Comparison of ENCODE assay signal across 10 cellular contexts in genomic region chr12:89529738-89530137, GRCh38. TPM values are rescaled to one million over a fixed set of nuclear protein-coding genes. Genes with fewer than 3 reads are reported as not detected.
A peak's percentile ranks its signal among the peaks of the same experiment; 100 is the strongest.
DNase-seq lines count a peak whose midpoint lies in the region; ATAC-seq and TF ChIP-seq lines count a peak whose summit lies in the region.
"Had no signal": no experiment of that assay in that cellular context is flagged by ENCODE, and none has a peak within 500 bp of the region (broad histone marks: within the 10 kb centered on the region; RNA-seq: fewer than 3 reads in every experiment).

No MANE protein-coding gene starts in this region.

- no peaks in the 10 kb centered on the region for H3K9me3 Mint-ChIP-seq in stimulated activated effector memory CD8-positive, alpha-beta T cell treated with anti-CD3 and anti-CD28 coated beads, Interleukin-12 subunit alpha, Interleukin-12 subunit beta, amount 100 ng/mL, for 72 hours
- H3K9me3 Mint-ChIP-seq: naive thymus-derived CD8-positive, alpha-beta T cell had no signal

- H3K4me1 ChIP-seq in gastroesophageal sphincter = peaks cover 0 to 28% (median 3%) of the 10 kb centered on the region in 3 donors
- H3K4me1 ChIP-seq: SJCRH30 had no signal

- H3K27ac ChIP-seq in gastroesophageal sphincter = no peak overlapping the region
- H3K27ac ChIP-seq: SJCRH30 had no signal

- TF ChIP-seq CTCF in NB4 (IDR thresholded peaks at IDR 0.05; ENCODE audit: low read depth, low read length) = peak; percentile 67
- TF ChIP-seq CTCF in gastroesophageal sphincter (IDR thresholded peaks at IDR 0.05) = peak; percentile 34 to 72 (median 60)

- TF ChIP-seq EP300 in gastroesophageal sphincter (IDR thresholded peaks at IDR 0.05) = no peak

- DNase-seq in COLO829 (ENCODE audit: low spot score) (peak; percentile 64), NB4 (ENCODE audit: low read depth) (peak; percentile 78), T-helper 17 cell (no peak), left cardiac atrium (no peak)
- DNase-seq in stimulated activated effector memory CD8-positive, alpha-beta T cell treated with anti-CD3 and anti-CD28 coated beads, Interleukin-12 subunit alpha, Interleukin-12 subunit beta, amount 100 ng/mL, for 72 hours (ENCODE audit: low spot score in 2 of 2) = no peak

- peaks cover 3% of the 10 kb centered on the region for H3K36me3 Mint-ChIP-seq in T-helper 17 cell (ENCODE audit: low read depth)
- H3K36me3 Mint-ChIP-seq in stimulated activated effector memory CD8-positive, alpha-beta T cell treated with anti-CD3 and anti-CD28 coated beads, Interleukin-12 subunit alpha, Interleukin-12 subunit beta, amount 100 ng/mL, for 72 hours = peaks cover 27% of the 10 kb centered on the region

- TF ChIP-seq POLR2A in NB4 (IDR thresholded peaks at IDR 0.05; ENCODE audit: extremely low read depth, insufficient read length) = no peak
- TF ChIP-seq POLR2A in gastroesophageal sphincter (IDR thresholded peaks at IDR 0.05) = no peak

- H3K27me3 ChIP-seq in gastroesophageal sphincter = no peaks in the 10 kb centered on the region
- H3K27me3 ChIP-seq: SJCRH30 had no signal

- WGBS in gastroesophageal sphincter (ENCODE audit: low coverage in 1 of 2), 2 donors = 18 to 100% methylated on average over 1 of the region's 1 CpG

- intact Hi-C loops in left cardiac atrium (cut with DNase I) = loop anchor here (2.0 to 5.0 kb wide), 3 partner anchors 57 to 512 kb away; no protein-coding TSS in a partner anchor

- peaks cover 22% of the 10 kb centered on the region for H3K4me1 Mint-ChIP-seq in T-helper 17 cell
- H3K4me1 Mint-ChIP-seq in stimulated activated effector memory CD8-positive, alpha-beta T cell treated with anti-CD3 and anti-CD28 coated beads, Interleukin-12 subunit alpha, Interleukin-12 subunit beta, amount 100 ng/mL, for 72 hours = peaks cover 36% of the 10 kb centered on the region

- no peaks in the 10 kb centered on the region for H3K27me3 Mint-ChIP-seq in T-helper 17 cell
- H3K27me3 Mint-ChIP-seq: naive thymus-derived CD8-positive, alpha-beta T cell had no signal

- H3K27ac Mint-ChIP-seq in T-helper 17 cell = peak overlapping the region; percentile 34
- peak overlapping the region; percentile 26 for H3K27ac Mint-ChIP-seq in stimulated activated effector memory CD8-positive, alpha-beta T cell treated with anti-CD3 and anti-CD28 coated beads, Interleukin-12 subunit alpha, Interleukin-12 subunit beta, amount 100 ng/mL, for 72 hours

- H3K4me3 Mint-ChIP-seq in T-helper 17 cell = no peak overlapping the region
- H3K4me3 Mint-ChIP-seq in stimulated activated effector memory CD8-positive, alpha-beta T cell treated with anti-CD3 and anti-CD28 coated beads, Interleukin-12 subunit alpha, Interleukin-12 subunit beta, amount 100 ng/mL, for 72 hours = no peak overlapping the region
- H3K4me3 Mint-ChIP-seq: naive thymus-derived CD8-positive, alpha-beta T cell had no signal

- H3K9me3 ChIP-seq in T-helper 17 cell (ENCODE audit: control insufficient read depth, low read length, poor library complexity, severe bottlenecking) (no peaks in the 10 kb centered on the region), gastroesophageal sphincter (no peaks in the 10 kb centered on the region)
- H3K9me3 ChIP-seq: SJCRH30 had no signal

- no peaks in the 10 kb centered on the region for H3K36me3 ChIP-seq in gastroesophageal sphincter
- H3K36me3 ChIP-seq: SJCRH30 had no signal

- H3K4me3 ChIP-seq in NB4 (ENCODE audit: low read depth, low read length) = no peak overlapping the region
- no peak overlapping the region for H3K4me3 ChIP-seq in gastroesophageal sphincter
- H3K4me3 ChIP-seq: SJCRH30 had no signal

- ATAC-seq in GM18858 (IDR thresholded peaks at IDR 0.05; ENCODE audit: unreplicated experiment) = peak; percentile 35
- ATAC-seq in T-helper 17 cell = peak; percentile 33
- ATAC-seq in gastroesophageal sphincter = no peak
- no peak for ATAC-seq in stimulated activated effector memory CD8-positive, alpha-beta T cell treated with anti-CD3 and anti-CD28 coated beads, Interleukin-12 subunit alpha, Interleukin-12 subunit beta, amount 100 ng/mL, for 72 hours
- ATAC-seq in GM19467 (IDR thresholded peaks at IDR 0.05; ENCODE audit: unreplicated experiment) = no peak
- ATAC-seq in left cardiac atrium = no peak

RNA-seq across cellular contexts. Expression of gene POC1B, which starts 3.9 kb away (rescaled TPM):
- total RNA-seq in T-helper 17 cell = 10 to 100 TPM; 18.2 to 22.0 TPM
- total RNA-seq in gastroesophageal sphincter = 10 to 100 TPM; 17.6 to 35.2 (median 23.8) TPM
- 10 to 100 TPM in 1 of 2 donors, 1 to 10 TPM in 1; 8.0 to 10.8 TPM for total RNA-seq in left cardiac atrium

RNA-seq across cellular contexts. Expression of gene GALNT4, which starts 5.1 kb away (rescaled TPM):
- 10 to 100 TPM in 1 of 2 donors, 1 to 10 TPM in 1; 9.0 to 13.2 TPM for total RNA-seq in T-helper 17 cell
- total RNA-seq in gastroesophageal sphincter = 10 to 100 TPM in 1 of 4 donors, 1 to 10 TPM in 3; 5.3 to 10.8 (median 7.1) TPM
- 1 to 10 TPM; 4.2 to 4.3 TPM for total RNA-seq in left cardiac atrium

Comparison
In these comparisons a context has a peak if more than half of its experiments do, and no peak if none do; other contexts are left out.
1. DNase-seq: peak in COLO829 (single experiment) and NB4 (single experiment); none in T-helper 17 cell (0 of 3), stimulated activated effector memory CD8-positive, alpha-beta T cell treated with anti-CD3 and anti-CD28 coated beads, Interleukin-12 subunit alpha, Interleukin-12 subunit beta, amount 100 ng/mL, for 72 hours (0 of 2) and left cardiac atrium (single experiment).
2. ATAC-seq: peak in GM18858 (single experiment) and T-helper 17 cell (single experiment); none in gastroesophageal sphincter (single experiment), stimulated activated effector memory CD8-positive, alpha-beta T cell treated with anti-CD3 and anti-CD28 coated beads, Interleukin-12 subunit alpha, Interleukin-12 subunit beta, amount 100 ng/mL, for 72 hours (single experiment), GM19467 (single experiment) and left cardiac atrium (0 of 2).